13 cellular contexts compared by ENCODE assay signal in genomic region chr20:14948416-14948815, GRCh38.
DNase-seq lines count a peak whose midpoint lies in the region; ATAC-seq and TF ChIP-seq lines count a peak whose summit lies in the region.
"Had no signal": no experiment of that assay in that cellular context is flagged by ENCODE, and none has a peak within 500 bp of the region (broad histone marks: within the 10 kb centered on the region; RNA-seq: fewer than 3 reads in every experiment).

No MANE protein-coding gene starts in this region.

- TF ChIP-seq CTCF in epithelial cell of proximal tubule (conservative IDR thresholded peaks at IDR 0.05; ENCODE audit: low read depth, low read length): peak; percentile 72
- TF ChIP-seq CTCF in testis (IDR thresholded peaks at IDR 0.05): peak in 1 of 3 experiments; percentile 8

- 80 to 88% methylated on average over 3 of the region's 3 CpGs for WGBS in testis, 2 donors

- DNase-seq in NCI-H1092 treated with DMSO at 0.1 percent for 48 hours (lab: John Stamatoyannopoulos, UW): peak; percentile 16
- no peak for DNase-seq in NCI-H1092 (lab: John Stamatoyannopoulos, UW)
- DNase-seq in RKO (ENCODE audit: low spot score): peak; percentile 8
- no peak for DNase-seq in epithelial cell of proximal tubule (ENCODE audit: low read depth)
- DNase-seq in testis: peak; percentile 40
- no peak for DNase-seq in islet precursor cell
- no peak for DNase-seq in AG20443 (ENCODE audit: low spot score)
- DNase-seq: 8988T; activated CD4-positive, alpha-beta T cell treated with anti-CD3 and anti-CD28 coated beads for 36 hours; activated naive CD4-positive, alpha-beta T cell treated with anti-CD3 and anti-CD28 coated beads, Interleukin-2, amount 10 ng/mL, durations not matched to agents 7 days and 5 days; NCI-H2029 treated with DMSO at 0.1 percent for 48 hours; sigmoid colon had no signal

- TF ChIP-seq POLR2A in testis (IDR thresholded peaks at IDR 0.05): no peak

- H3K27me3 ChIP-seq in testis: no peaks in the 10 kb centered on the region
- H3K27me3 ChIP-seq: sigmoid colon had no signal

- ATAC-seq in GM19455 (IDR thresholded peaks at IDR 0.05; ENCODE audit: unreplicated experiment): no peak
- ATAC-seq: activated CD4-positive, alpha-beta T cell treated with anti-CD3 and anti-CD28 coated beads for 36 hours had no signal

- no peaks in the 10 kb centered on the region for H3K9me3 ChIP-seq in testis
- H3K9me3 ChIP-seq: sigmoid colon had no signal

- intact Hi-C loops in testis (cut with DNase I; ENCODE audit: low total_unique reads): no loop called here

- no peaks in the 10 kb centered on the region for H3K4me1 ChIP-seq in testis

- H3K27ac ChIP-seq in testis: no peak overlapping the region
- H3K27ac ChIP-seq: sigmoid colon had no signal

- H3K36me3 ChIP-seq in testis (ENCODE audit: low read depth, missing control alignments): no peaks in the 10 kb centered on the region
- H3K36me3 ChIP-seq: sigmoid colon had no signal

- H3K4me3 ChIP-seq in epithelial cell of proximal tubule (ENCODE audit: low read depth, low read length) (no peak overlapping the region), testis (no peak overlapping the region)
- H3K4me3 ChIP-seq: sigmoid colon had no signal

Comparison
In these comparisons a context has a peak if more than half of its experiments do, and no peak if none do; other contexts are left out.
1. DNase-seq: peak in NCI-H1092 treated with DMSO at 0.1 percent for 48 hours (single experiment), RKO (single experiment) and testis (single experiment); none in NCI-H1092 (single experiment), epithelial cell of proximal tubule (single experiment), islet precursor cell (single experiment) and AG20443 (single experiment).